1 cellular context compared by ENCODE assay signal in the genomic region with DNA sequence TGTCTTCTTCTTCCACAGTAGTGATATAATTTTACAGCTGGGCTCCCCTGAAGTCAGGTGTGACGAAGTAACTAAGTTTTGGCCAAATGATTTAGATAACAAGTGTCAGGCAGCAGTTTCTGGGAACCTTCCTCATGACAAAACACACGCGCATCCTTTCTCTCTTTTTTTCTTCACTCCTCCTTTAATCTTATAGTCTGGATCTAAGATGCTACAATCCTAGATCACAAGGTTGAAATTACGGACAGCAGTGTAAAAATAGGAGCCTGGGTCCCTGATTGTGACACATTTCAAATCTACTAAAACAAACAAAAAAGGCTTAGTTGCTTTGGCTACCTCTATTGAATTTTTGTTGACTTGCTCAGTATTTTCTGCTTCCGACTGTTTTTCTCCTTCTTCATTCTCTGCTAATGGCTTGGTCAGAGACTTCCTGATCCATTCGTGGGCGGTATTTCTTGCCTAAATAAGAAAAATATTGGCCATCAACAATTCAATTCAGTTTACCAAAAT.
TF ChIP-seq lines count a peak whose summit lies in the region.

No MANE protein-coding gene starts in this region.

TF ChIP-seq in endothelial cell of umbilical vein, 7 proteins besides CTCF, POLR2A, EP300 and RAD21:
- TF ChIP-seq GATA2 (IDR thresholded peaks at IDR 0.05; ENCODE audit: insufficient read depth, insufficient read length, low read depth, low read length): no peak
- TF ChIP-seq FOS (IDR thresholded peaks at IDR 0.05; ENCODE audit: borderline replicate concordance, insufficient read depth, low read length): no peak
- TF ChIP-seq JUN (IDR thresholded peaks at IDR 0.05; ENCODE audit: borderline replicate concordance, insufficient read depth, insufficient read length, low read depth): no peak
- no peak for TF ChIP-seq POLR2AphosphoS5 (IDR thresholded peaks at IDR 0.05; ENCODE audit: insufficient read depth, low read depth, low read length)
- TF ChIP-seq MYC (IDR thresholded peaks at IDR 0.05; ENCODE audit: low read depth, low read length): no peak
- TF ChIP-seq EZH2 (IDR thresholded peaks at IDR 0.05; ENCODE audit: borderline replicate concordance, low read depth, low read length, severe bottlenecking): no peak
- TF ChIP-seq, protein P1, sequence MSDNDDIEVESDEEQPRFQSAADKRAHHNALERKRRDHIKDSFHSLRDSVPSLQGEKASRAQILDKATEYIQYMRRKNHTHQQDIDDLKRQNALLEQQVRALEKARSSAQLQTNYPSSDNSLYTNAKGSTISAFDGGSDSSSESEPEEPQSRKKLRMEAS (IDR thresholded peaks at IDR 0.05; ENCODE audit: insufficient read depth, insufficient read length): no peak
